ENCODE assay signal across 16 cellular contexts in the genomic region with DNA sequence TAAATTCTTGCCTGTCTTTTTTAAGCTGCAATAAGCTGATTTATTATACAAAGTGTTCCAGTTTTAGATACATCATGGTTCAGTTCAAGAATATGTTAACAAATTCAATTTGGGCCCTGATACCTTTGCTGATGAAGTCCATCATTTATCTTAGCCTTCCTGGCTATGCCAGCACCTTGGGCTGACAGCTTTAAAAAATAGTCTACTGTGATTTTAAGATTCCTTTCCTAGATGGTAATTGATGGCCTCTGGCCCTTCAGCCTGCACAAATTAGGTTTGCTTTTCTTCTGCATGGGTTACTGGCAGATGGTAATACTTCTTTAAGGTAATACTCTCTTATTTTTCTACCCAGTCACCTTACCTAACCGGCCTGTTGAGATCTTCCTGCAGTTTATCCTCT.
"Had no signal": no experiment of that assay in that cellular context is flagged by ENCODE, and none has a peak within 500 bp of the region (broad histone marks: within the 10 kb centered on the region; RNA-seq: fewer than 3 reads in every experiment).

No MANE protein-coding gene starts in this region.

- H3K4me3 Mint-ChIP-seq: activated CD4-positive, alpha-beta memory T cell treated with anti-CD3 and anti-CD28 coated beads for 36 hours; activated CD8-positive, alpha-beta memory T cell treated with anti-CD3 and anti-CD28 coated beads, Interleukin-2, amount 10 ng/mL, durations not matched to agents 7 days and 5 days; activated naive CD4-positive, alpha-beta T cell treated with anti-CD3 and anti-CD28 coated beads, Interleukin-2, amount 50 U/mL, for 24 hours had no signal

- H3K9me3 Mint-ChIP-seq: activated CD4-positive, alpha-beta memory T cell treated with anti-CD3 and anti-CD28 coated beads for 36 hours; activated naive CD4-positive, alpha-beta T cell treated with anti-CD3 and anti-CD28 coated beads, Interleukin-2, amount 50 U/mL, for 24 hours had no signal

- H3K36me3 ChIP-seq: adrenal gland, cardiac muscle cell, pancreas had no signal

- H2AFZ ChIP-seq: hepatocyte had no signal

- H3K4me3 ChIP-seq: adrenal gland, cardiac muscle cell, dorsolateral prefrontal cortex, hepatocyte, lower lobe of right lung, pancreas, sigmoid colon had no signal

- H3K4me2 ChIP-seq: hepatocyte had no signal

- H3K27ac Mint-ChIP-seq: activated CD4-positive, alpha-beta memory T cell treated with anti-CD3 and anti-CD28 coated beads for 36 hours; activated CD8-positive, alpha-beta memory T cell treated with anti-CD3 and anti-CD28 coated beads, Interleukin-2, amount 10 ng/mL, durations not matched to agents 7 days and 5 days had no signal

- H3K27me3 Mint-ChIP-seq: activated CD4-positive, alpha-beta memory T cell treated with anti-CD3 and anti-CD28 coated beads for 36 hours; activated CD8-positive, alpha-beta memory T cell treated with anti-CD3 and anti-CD28 coated beads, Interleukin-2, amount 10 ng/mL, durations not matched to agents 7 days and 5 days; activated naive CD4-positive, alpha-beta T cell treated with anti-CD3 and anti-CD28 coated beads, Interleukin-2, amount 50 U/mL, for 24 hours had no signal

- H3K27me3 ChIP-seq: adrenal gland, cardiac muscle cell, dorsolateral prefrontal cortex, hepatocyte, pancreas, sigmoid colon had no signal

- DNase-seq: activated CD4-positive, alpha-beta memory T cell treated with anti-CD3 and anti-CD28 coated beads for 36 hours; activated CD8-positive, alpha-beta memory T cell treated with anti-CD3 and anti-CD28 coated beads, Interleukin-2, amount 10 ng/mL, durations not matched to agents 7 days and 5 days; activated effector memory CD4-positive, alpha-beta T cell treated with anti-CD3 and anti-CD28 coated beads, Interleukin-2, amount 50 U/mL, for 16 hours; activated T-cell treated with anti-CD3 and anti-CD28 coated beads, Interleukin-2, amount 50 U/mL, for 1 hour; adrenal gland; dorsolateral prefrontal cortex; left colon; lower lobe of right lung; pancreas; sigmoid colon; stimulated activated CD4-positive, alpha-beta T cell treated with anti-CD3 and anti-CD28 coated beads, Interleukin-1b, Interleukin-23, amount 100 ng/mL, for 48 hours; T-helper 9 cell had no signal

- ATAC-seq: activated CD4-positive, CD25-positive, alpha-beta regulatory T cell treated with anti-CD3 and anti-CD28 coated beads, Interleukin-2, amount 50 U/mL, for 24 hours; activated CD8-positive, alpha-beta memory T cell treated with anti-CD3 and anti-CD28 coated beads, Interleukin-2, amount 10 ng/mL, durations not matched to agents 7 days and 5 days; left colon; lower lobe of right lung had no signal

- H3K27ac ChIP-seq: adrenal gland, cardiac muscle cell, dorsolateral prefrontal cortex, hepatocyte, lower lobe of right lung, pancreas had no signal

- H3K9me3 ChIP-seq: adrenal gland, lower lobe of right lung, pancreas, sigmoid colon had no signal
